Comparison of ENCODE assay signal across 8 cellular contexts in the genomic region with DNA sequence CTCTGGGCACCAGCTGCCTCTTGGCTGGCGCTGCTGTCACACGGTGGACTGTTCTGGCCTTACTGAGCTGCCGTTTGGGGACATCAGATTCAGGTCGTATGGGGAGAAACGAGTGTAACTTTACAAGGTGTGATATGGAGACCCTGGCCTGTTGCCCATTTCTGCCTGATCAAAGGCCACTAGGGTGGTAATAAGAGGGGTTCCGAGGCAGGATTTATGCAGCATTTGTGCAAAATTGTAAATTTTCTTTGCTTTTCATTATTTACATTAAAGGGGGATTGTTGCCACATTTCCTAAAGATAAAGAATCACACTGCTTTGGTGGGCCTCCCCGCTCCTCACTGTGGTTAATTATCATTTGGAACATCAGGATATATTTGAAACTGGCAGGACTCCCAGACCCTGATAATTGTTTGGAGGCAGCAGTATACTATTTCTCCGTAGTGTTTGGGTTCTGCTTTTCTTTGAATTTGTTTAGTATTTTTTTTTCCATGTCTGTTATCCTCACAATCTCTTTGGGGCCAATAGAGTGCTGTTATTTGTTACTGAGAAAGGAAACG. TPM values are rescaled to one million over a fixed set of nuclear protein-coding genes. Genes with fewer than 3 reads are reported as not detected.
DNase-seq lines count a peak whose midpoint lies in the region; ATAC-seq, FAIRE-seq and TF ChIP-seq lines count a peak whose summit lies in the region.

No MANE protein-coding gene starts in this region.

- no peak for ATAC-seq in HG02852 (IDR thresholded peaks at IDR 0.05; ENCODE audit: unreplicated experiment)

- H3K9me3 ChIP-seq in Loucy (ENCODE audit: insufficient read depth, low read depth, low read length) = no peaks in the 10 kb centered on the region
- H3K9me3 ChIP-seq in breast epithelium = no peaks in the 10 kb centered on the region

- H3K36me3 ChIP-seq in Loucy (ENCODE audit: insufficient read depth, low read length) = no peaks in the 10 kb centered on the region; the same call in 1 of the 2 replicates
- no peaks in the 10 kb centered on the region for H3K36me3 ChIP-seq in breast epithelium
- H3K36me3 ChIP-seq in mesendoderm (ENCODE audit: control insufficient read depth, insufficient read depth, low read length) = peaks cover 9% of the 10 kb centered on the region

- no peaks in the 10 kb centered on the region for H3F3A ChIP-seq in Loucy (ENCODE audit: low read depth)

- peak overlapping the region; percentile 72 for H3K9ac ChIP-seq in Loucy (ENCODE audit: low read depth, low read length, poor library complexity, severe bottlenecking)
- peak overlapping the region; percentile 20 for H3K9ac ChIP-seq in mesendoderm (ENCODE audit: low read length)

- H4K8ac ChIP-seq in mesendoderm (ENCODE audit: low read depth, low read length) = no peak overlapping the region

- FAIRE-seq in GM19239 (lab: Jason Lieb, UNC) = peak; percentile 40

- TF ChIP-seq CTCF in Loucy (conservative IDR thresholded peaks at IDR 0.05; ENCODE audit: low read length) (no peak), breast epithelium (IDR thresholded peaks at IDR 0.05) (no peak)

- H3K4me2 ChIP-seq in Loucy (ENCODE audit: low read depth, low read length, poor library complexity, severe bottlenecking) (peak overlapping the region; percentile 81), mesendoderm (ENCODE audit: low read length) (peak overlapping the region; percentile 10)

- H3K79me2 ChIP-seq in Loucy (ENCODE audit: insufficient read depth, low read length) = peaks cover 21% of the 10 kb centered on the region; the same call in 1 of the 2 replicates
- peaks cover 2% of the 10 kb centered on the region for H3K79me2 ChIP-seq in mesendoderm (ENCODE audit: control insufficient read depth, insufficient read depth, low read length)

- no peak for TF ChIP-seq POLR2A in breast epithelium (IDR thresholded peaks at IDR 0.05)

- H3K4ac ChIP-seq in mesendoderm (ENCODE audit: low read depth, low read length) = peak overlapping the region; percentile 50

- H3K27me3 ChIP-seq in Loucy (ENCODE audit: insufficient read depth, low read length, poor library complexity, severe bottlenecking) = no peaks in the 10 kb centered on the region
- H3K27me3 ChIP-seq in breast epithelium = no peaks in the 10 kb centered on the region
- H3K27me3 ChIP-seq in mesendoderm (ENCODE audit: insufficient read depth, low read length, poor library complexity) = no peaks in the 10 kb centered on the region

- peaks cover 5% of the 10 kb centered on the region for H4K20me1 ChIP-seq in Loucy (ENCODE audit: insufficient read depth, low read length, poor library complexity, severe bottlenecking)

- H3K4me1 ChIP-seq in Loucy (ENCODE audit: insufficient read depth, low read length, poor library complexity, severe bottlenecking) = peaks cover 49% of the 10 kb centered on the region
- H3K4me1 ChIP-seq in breast epithelium = no peaks in the 10 kb centered on the region
- H3K4me1 ChIP-seq in mesendoderm (ENCODE audit: control insufficient read depth, low read depth, low read length) = no peaks in the 10 kb centered on the region

- no peak overlapping the region for H2BK15ac ChIP-seq in mesendoderm (replicated peaks; ENCODE audit: low read depth)

- H3K56ac ChIP-seq in mesendoderm (ENCODE audit: low read length) = peak overlapping the region; percentile 6

- H4K5ac ChIP-seq in mesendoderm (ENCODE audit: low read length) = no peak overlapping the region

- H3K27ac ChIP-seq in breast epithelium (peak overlapping the region; percentile 84 to 89), mesendoderm (ENCODE audit: low read depth, low read length) (no peak overlapping the region)

- no peak overlapping the region for H3K18ac ChIP-seq in mesendoderm (ENCODE audit: low read length)

- peak overlapping the region; percentile 81 for H3K4me3 ChIP-seq in Loucy (ENCODE audit: low read length, poor library complexity, severe bottlenecking)
- H3K4me3 ChIP-seq in breast epithelium = peak overlapping the region; percentile 75 to 86 (median 86)
- H3K4me3 ChIP-seq in mesendoderm (ENCODE audit: low read length) = peak overlapping the region; percentile 13

- H2BK5ac ChIP-seq in mesendoderm (ENCODE audit: low read length) = no peak overlapping the region

- WGBS in mesendoderm (ENCODE audit: extremely low coverage, insufficient coverage, low lambda C conversion rate) = no CpG with 5 or more reads among the region's 9 CpGs

- H2BK120ac ChIP-seq in mesendoderm (ENCODE audit: low read depth, low read length) = no peak overlapping the region

- DNase-seq in GM19239 (ENCODE audit: insufficient read length, low spot score) (no peak), breast epithelium (ENCODE audit: low spot score in 2 of 2) (no peak), mesendoderm (no peak), cerebellar cortex (ENCODE audit: low spot score) (no peak), AG08396 (ENCODE audit: low spot score) (no peak), COR-L47 (lab: John Stamatoyannopoulos, UW) (no peak)

- no peaks in the 10 kb centered on the region for H3K9me2 ChIP-seq in Loucy (replicated peaks; ENCODE audit: low read depth, low read length)

- H2AK5ac ChIP-seq in mesendoderm (ENCODE audit: low read length) = no peak overlapping the region

- intact Hi-C loops in breast epithelium (cut with DNase I; ENCODE audit: low total_unique reads) = no loop called here

- no peak overlapping the region for H3K23ac ChIP-seq in mesendoderm (ENCODE audit: low read length)

- peak overlapping the region; percentile 98 for H2AFZ ChIP-seq in Loucy (ENCODE audit: low read length)

- no peaks in the 10 kb centered on the region for H3K79me1 ChIP-seq in mesendoderm (ENCODE audit: low read length)

RNA-seq across cellular contexts. Expression of a gene that starts 0.9 kb away (rescaled TPM):
- 10 to 100 TPM in 2 of 3 donors, 1 to 10 TPM in 1; 7.7 to 21.6 (median 17.0) TPM for total RNA-seq in breast epithelium
- 11.3 TPM for polyA plus RNA-seq in mesendoderm (2013, experiment 1 of 2)
- 10.8 TPM for polyA plus RNA-seq in mesendoderm (2013, experiment 2 of 2)

RNA-seq across cellular contexts. Expression of a gene that starts 55.5 kb away (rescaled TPM):
- total RNA-seq in breast epithelium = 10 to 100 TPM in 2 of 3 donors, 1 to 10 TPM in 1; 7.4 to 13.2 (median 12.1) TPM
- polyA plus RNA-seq in mesendoderm (2013, experiment 1 of 2) = 3.4 TPM
- 3.5 TPM for polyA plus RNA-seq in mesendoderm (2013, experiment 2 of 2)

Comparison
In these comparisons a context has a peak if more than half of its experiments do, and no peak if none do; other contexts are left out.
1. H3K4me3 ChIP-seq: peak in every context shown above with its lines; median percentile 86 in breast epithelium; 81 in Loucy; 13 in mesendoderm.